Comparison of ENCODE assay signal across 1 cellular context in genomic region chr2:117815946-117816345, GRCh38.
TF ChIP-seq lines count a peak whose summit lies in the region.

No MANE protein-coding gene starts in this region.

TF ChIP-seq in IMR-90, 13 proteins besides CTCF, POLR2A, EP300 and RAD21 (continued from another document):
- TF ChIP-seq USF2 (IDR thresholded peaks at IDR 0.05; ENCODE audit: low read depth, low read length), result no peak
- TF ChIP-seq MXI1 (IDR thresholded peaks at IDR 0.05; ENCODE audit: borderline replicate concordance, low read depth, low read length), result no peak
- TF ChIP-seq CEBPB (IDR thresholded peaks at IDR 0.05; ENCODE audit: low read depth, low read length), result no peak
- no peak for TF ChIP-seq CHD1 (IDR thresholded peaks at IDR 0.05; ENCODE audit: low read depth, low read length)
- TF ChIP-seq MAFK (IDR thresholded peaks at IDR 0.05; ENCODE audit: low read depth, low read length), result no peak
- no peak for TF ChIP-seq BHLHE40 (IDR thresholded peaks at IDR 0.05; ENCODE audit: low read depth, low read length)
